In genomic region chr5:167244583-167244982, GRCh38 we compare ENCODE assay signal across 12 cellular contexts.
DNase-seq lines count a peak whose midpoint lies in the region; ATAC-seq and TF ChIP-seq lines count a peak whose summit lies in the region.
"Had no signal": no experiment of that assay in that cellular context is flagged by ENCODE, and none has a peak within 500 bp of the region (broad histone marks: within the 10 kb centered on the region; RNA-seq: fewer than 3 reads in every experiment).

No MANE protein-coding gene starts in this region.

- H3F3A ChIP-seq in neural cell (ENCODE audit: insufficient read depth, low read length, poor library complexity, severe bottlenecking): no peaks in the 10 kb centered on the region

- no peaks in the 10 kb centered on the region for H4K20me1 ChIP-seq in neural cell (ENCODE audit: insufficient read depth)

- TF ChIP-seq CTCF in neural cell (IDR thresholded peaks at IDR 0.05; ENCODE audit: poor library complexity, severe bottlenecking): peak; percentile 66

- no peak overlapping the region for H3K27ac ChIP-seq in neural cell (ENCODE audit: low read length)
- H3K27ac ChIP-seq: GM23248 had no signal

- no peak for ATAC-seq in HG03280 (IDR thresholded peaks at IDR 0.05; ENCODE audit: unreplicated experiment)
- ATAC-seq: stimulated activated naive CD8-positive, alpha-beta T cell treated with anti-CD3 and anti-CD28 coated beads, Interleukin-15, Interleukin-2, amounts not matched to agents 100 U/mL and 50 U/mL, for 24 hours had no signal

- in situ Hi-C loops in G401 (cut with HindIII; ENCODE audit: low sequenced_read_pairs): no loop called here

- H2AFZ ChIP-seq in neural cell (ENCODE audit: low read depth, low read length): no peak overlapping the region
- H2AFZ ChIP-seq: GM23248 had no signal

- no peaks in the 10 kb centered on the region for H3K9me2 ChIP-seq in neural cell (ENCODE audit: insufficient read depth, low read length)

- DNase-seq in G401 (ENCODE audit: low spot score) (peak; percentile 56), NCI-H748 (lab: John Stamatoyannopoulos, UW; ENCODE audit: unreplicated experiment) (peak; percentile 7), dermis blood vessel endothelial cell (peak; percentile 22), T1000 (lab: John Stamatoyannopoulos, UW) (no peak), LoVo (ENCODE audit: low spot score) (no peak), occipital lobe (lab: John Stamatoyannopoulos, UW) (no peak)
- DNase-seq: effector CD8-positive, alpha-beta T cell; GM23248; NCI-H1105 treated with DMSO at 0.1 percent for 48 hours; stimulated activated naive CD8-positive, alpha-beta T cell treated with anti-CD3 and anti-CD28 coated beads, Interleukin-15, Interleukin-2, amounts not matched to agents 100 U/mL and 50 U/mL, for 24 hours had no signal

- H3K4me3 ChIP-seq in neural cell (ENCODE audit: low read length): no peak overlapping the region
- H3K4me3 ChIP-seq: GM23248 had no signal

- peak; percentile 74 for TF ChIP-seq RAD21 in neural cell (conservative IDR thresholded peaks at IDR 0.05)

- H3K36me3 ChIP-seq in neural cell (ENCODE audit: insufficient read depth, low read length): no peaks in the 10 kb centered on the region

- H3K79me2 ChIP-seq in neural cell (replicated peaks; ENCODE audit: insufficient read depth, low read length): no peaks in the 10 kb centered on the region

- no peak overlapping the region for H3K4me2 ChIP-seq in neural cell (ENCODE audit: low read length)

- TF ChIP-seq EP300 in neural cell (conservative IDR thresholded peaks at IDR 0.05; ENCODE audit: poor library complexity, severe bottlenecking): no peak

- H3K9ac ChIP-seq in neural cell (ENCODE audit: low read length): no peak overlapping the region
- H3K9ac ChIP-seq: GM23248 had no signal

- no peaks in the 10 kb centered on the region for H3K9me3 ChIP-seq in neural cell (ENCODE audit: low read length)

- no peaks in the 10 kb centered on the region for H3K27me3 ChIP-seq in neural cell (ENCODE audit: insufficient read depth, low read depth, low read length)

TF ChIP-seq in neural cell, 6 proteins besides CTCF, POLR2A, EP300 and RAD21:
- TF ChIP-seq TAF1 (IDR thresholded peaks at IDR 0.05; ENCODE audit: low read depth): no peak
- peak; percentile 72 for TF ChIP-seq SMC3 (conservative IDR thresholded peaks at IDR 0.05; ENCODE audit: poor library complexity)
- no peak for TF ChIP-seq POLR2AphosphoS5 (IDR thresholded peaks at IDR 0.05)
- TF ChIP-seq REST (IDR thresholded peaks at IDR 0.05; ENCODE audit: borderline replicate concordance): no peak
- no peak for TF ChIP-seq MXI1 (conservative IDR thresholded peaks at IDR 0.05; ENCODE audit: poor library complexity, severe bottlenecking)
- TF ChIP-seq EZH2 (IDR thresholded peaks at IDR 0.05; ENCODE audit: borderline replicate concordance, insufficient read depth, low read length, poor library complexity, severe bottlenecking): no peak

Comparison
In these comparisons a context has a peak if more than half of its experiments do, and no peak if none do; other contexts are left out.
1. DNase-seq: peak in G401 (single experiment), NCI-H748 (single experiment) and dermis blood vessel endothelial cell (single experiment); none in T1000 (single experiment), LoVo (single experiment) and occipital lobe (single experiment).